15 cellular contexts compared by ENCODE assay signal in genomic region chr20:13991955-13992354, GRCh38. TPM values are rescaled to one million over a fixed set of nuclear protein-coding genes. Genes with fewer than 3 reads are reported as not detected.
"Had no signal": no experiment of that assay in that cellular context is flagged by ENCODE, and none has a peak within 500 bp of the region (broad histone marks: within the 10 kb centered on the region; RNA-seq: fewer than 3 reads in every experiment).

No MANE protein-coding gene starts in this region.

RNA-seq across cellular contexts. Expression of gene SEL1L2, which starts 1.5 kb away (rescaled TPM):
- total RNA-seq: activated B cell treated with CpG ODN at 0.5 μM for 24 hours; activated CD4-positive, alpha-beta memory T cell treated with anti-CD3 and anti-CD28 coated beads for 36 hours; activated CD4-positive, alpha-beta memory T cell treated with anti-CD3 and anti-CD28 coated beads, Interleukin-2, amount 10 ng/mL, durations not matched to agents 7 days and 5 days; activated CD4-positive, alpha-beta T cell treated with anti-CD3 and anti-CD28 coated beads for 36 hours; activated CD4-positive, alpha-beta T cell treated with anti-CD3 and anti-CD28 coated beads, Interleukin-2, amount 10 ng/mL, durations not matched to agents 24 days and 14 days; activated CD4-positive, alpha-beta T cell treated with anti-CD3 and anti-CD28 coated beads, Interleukin-2, amount 10 ng/mL, durations not matched to agents 7 days and 5 days; activated CD8-positive, alpha-beta memory T cell treated with anti-CD3 and anti-CD28 coated beads for 36 hours; activated CD8-positive, alpha-beta memory T cell treated with anti-CD3 and anti-CD28 coated beads, Interleukin-2, amount 10 ng/mL, durations not matched to agents 7 days and 5 days; activated CD8-positive, alpha-beta T cell treated with anti-CD3 and anti-CD28 coated beads for 36 hours; activated CD8-positive, alpha-beta T cell treated with anti-CD3 and anti-CD28 coated beads, Interleukin-2, amount 10 ng/mL, durations not matched to agents 7 days and 5 days; T-cell; T-helper 1 cell treated with Interleukin-12 subunit alpha and Interleukin-12 subunit beta and Interleukin-4 antibody, amounts not matched to agents 30 ng/mL and 1 ng/mL, for 36 hours; T-helper 17 cell; T-helper 2 cell treated with Interferon-gamma antibody and Interleukin-4, amounts not matched to agents 100 ng/mL and 5 ng/mL, for 36 hours; WTC11 had no signal

RNA-seq across cellular contexts. Expression of gene MACROD2, which starts 3.4 kb away (rescaled TPM):
- total RNA-seq: activated CD4-positive, alpha-beta memory T cell treated with anti-CD3 and anti-CD28 coated beads for 36 hours; activated CD4-positive, alpha-beta memory T cell treated with anti-CD3 and anti-CD28 coated beads, Interleukin-2, amount 10 ng/mL, durations not matched to agents 7 days and 5 days; activated CD4-positive, alpha-beta T cell treated with anti-CD3 and anti-CD28 coated beads for 36 hours; activated CD4-positive, alpha-beta T cell treated with anti-CD3 and anti-CD28 coated beads, Interleukin-2, amount 10 ng/mL, durations not matched to agents 24 days and 14 days; activated CD4-positive, alpha-beta T cell treated with anti-CD3 and anti-CD28 coated beads, Interleukin-2, amount 10 ng/mL, durations not matched to agents 7 days and 5 days; activated CD8-positive, alpha-beta memory T cell treated with anti-CD3 and anti-CD28 coated beads for 36 hours; activated CD8-positive, alpha-beta memory T cell treated with anti-CD3 and anti-CD28 coated beads, Interleukin-2, amount 10 ng/mL, durations not matched to agents 7 days and 5 days; activated CD8-positive, alpha-beta T cell treated with anti-CD3 and anti-CD28 coated beads for 36 hours; T-helper 1 cell treated with Interleukin-12 subunit alpha and Interleukin-12 subunit beta and Interleukin-4 antibody, amounts not matched to agents 30 ng/mL and 1 ng/mL, for 36 hours; T-helper 2 cell treated with Interferon-gamma antibody and Interleukin-4, amounts not matched to agents 100 ng/mL and 5 ng/mL, for 36 hours had no signal
